Comparison of ENCODE assay signal across 8 cellular contexts in the genomic region with DNA sequence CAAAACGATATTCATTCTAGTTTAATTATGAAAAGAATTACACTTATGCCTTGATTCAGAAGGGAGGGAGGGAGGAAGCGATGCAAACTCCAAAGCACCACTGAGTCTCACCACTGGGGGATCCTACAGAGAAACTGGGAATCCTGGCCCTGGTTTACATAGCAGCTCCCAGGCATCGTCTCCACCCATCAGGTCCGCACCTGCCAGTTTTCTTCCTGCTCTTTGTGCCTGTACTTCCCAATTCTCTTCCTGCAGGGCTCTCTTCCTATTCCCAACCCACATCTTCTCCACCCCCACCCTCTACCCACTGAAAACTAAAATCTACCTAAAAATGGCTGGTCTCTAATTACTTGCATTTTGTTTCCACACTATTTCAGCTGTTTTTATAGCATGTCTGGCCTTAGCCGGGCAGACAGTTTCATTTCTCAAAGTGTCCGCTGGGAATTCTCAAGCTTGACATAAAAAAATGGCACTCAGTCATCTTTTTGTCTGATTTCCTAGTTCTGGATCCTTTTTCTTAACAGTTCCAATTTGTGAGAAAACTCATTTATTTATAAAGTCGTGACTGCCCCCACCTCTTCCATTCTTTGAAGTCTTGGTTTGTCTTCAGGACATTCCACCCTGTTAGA. TPM values are rescaled to one million over a fixed set of nuclear protein-coding genes. Genes with fewer than 3 reads are reported as not detected.
DNase-seq lines count a peak whose midpoint lies in the region; ATAC-seq and TF ChIP-seq lines count a peak whose summit lies in the region.

No MANE protein-coding gene starts in this region.

- 73 to 83% methylated on average over 4 to 7 of the region's 7 CpGs for WGBS in endodermal cell (ENCODE audit: insufficient coverage in 1 of 2, insufficient read length in 1 of 2), 2 experiments
- WGBS in adrenal gland, 4 donors = 69 to 77% (median 73%) methylated on average over 7 of the region's 7 CpGs

- peak overlapping the region; percentile 99 for H3K27ac ChIP-seq in OCI-LY3 (ENCODE audit: low read length)
- H3K27ac ChIP-seq in endodermal cell (ENCODE audit: low read depth, low read length) = peak overlapping the region; percentile 90
- H3K27ac ChIP-seq in adrenal gland = peak overlapping the region in 1 of 5 donors; percentile 97

- peak overlapping the region; percentile 96 for H3K9ac ChIP-seq in OCI-LY3 (ENCODE audit: low read length)
- H3K9ac ChIP-seq in endodermal cell (ENCODE audit: extremely low read depth, low read length, poor library complexity, severe bottlenecking) = peak overlapping the region; percentile 80

- peaks cover 14% of the 10 kb centered on the region for H3K36me3 Mint-ChIP-seq in activated CD8-positive, alpha-beta memory T cell treated with anti-CD3 and anti-CD28 coated beads, Interleukin-2, amount 10 ng/mL, durations not matched to agents 7 days and 5 days
- H3K36me3 Mint-ChIP-seq in endodermal cell (ENCODE audit: low read depth) = no peaks in the 10 kb centered on the region

- no peak for DNase-seq in activated CD8-positive, alpha-beta memory T cell treated with anti-CD3 and anti-CD28 coated beads, Interleukin-2, amount 10 ng/mL, durations not matched to agents 7 days and 5 days
- DNase-seq in activated CD8-positive, alpha-beta memory T cell treated with anti-CD3 and anti-CD28 coated beads, Interleukin-2, amount 50 U/mL, for 4 hours = no peak
- DNase-seq in endodermal cell (peak; percentile 79), renal cortical epithelial cell (ENCODE audit: low read depth) (peak; percentile 61), adrenal gland (no peak)
- no peak for DNase-seq in stimulated activated naive CD4-positive, alpha-beta T cell (lab: John Stamatoyannopoulos, UW)

- CTCF ChIA-PET in activated CD8-positive, alpha-beta memory T cell treated with anti-CD3 and anti-CD28 coated beads, Interleukin-2, amount 10 ng/mL, durations not matched to agents 7 days and 5 days (lab: Charles Lee) = interaction anchor here (0.6 to 6.3 kb wide), 11 partner anchors 7 to 163 kb away, joined by 3 to 39 read pairs (median 3); no protein-coding TSS in a partner anchor

- intact Hi-C loops in adrenal gland (cut with DNase I) = no loop called here

- H3K4me1 ChIP-seq in OCI-LY3 (ENCODE audit: low read length) = peaks cover 70% of the 10 kb centered on the region
- H3K4me1 ChIP-seq in endodermal cell (ENCODE audit: control insufficient read depth, insufficient read depth, low read length) = peaks cover 8% of the 10 kb centered on the region
- H3K4me1 ChIP-seq in adrenal gland (replicated peaks in 1 of 2) = peaks cover 14 to 45% of the 10 kb centered on the region in 2 donors

- H2AFZ ChIP-seq in OCI-LY3 (ENCODE audit: low read depth, low read length) = no peak overlapping the region

- ATAC-seq in activated CD8-positive, alpha-beta memory T cell treated with anti-CD3 and anti-CD28 coated beads, Interleukin-2, amount 10 ng/mL, durations not matched to agents 7 days and 5 days = no peak
- ATAC-seq in GM19452 (IDR thresholded peaks at IDR 0.05; ENCODE audit: unreplicated experiment) = no peak

- no peaks in the 10 kb centered on the region for H3K27me3 ChIP-seq in OCI-LY3 (ENCODE audit: low read depth, low read length)
- H3K27me3 ChIP-seq in endodermal cell (ENCODE audit: control insufficient read depth, insufficient read depth, low read length, poor library complexity, severe bottlenecking) = no peaks in the 10 kb centered on the region
- no peaks in the 10 kb centered on the region for H3K27me3 ChIP-seq in adrenal gland

- no peak for TF ChIP-seq POLR2A in adrenal gland (IDR thresholded peaks at IDR 0.05)

- H3K9me3 ChIP-seq in OCI-LY3 (ENCODE audit: insufficient read depth, low read length) = no peaks in the 10 kb centered on the region
- no peaks in the 10 kb centered on the region for H3K9me3 ChIP-seq in endodermal cell (ENCODE audit: control insufficient read depth, low read length)
- H3K9me3 ChIP-seq in adrenal gland (replicated peaks in 1 of 3) = no peaks in the 10 kb centered on the region

- H3K27ac Mint-ChIP-seq in activated CD8-positive, alpha-beta memory T cell treated with anti-CD3 and anti-CD28 coated beads, Interleukin-2, amount 10 ng/mL, durations not matched to agents 7 days and 5 days = peak overlapping the region; percentile 74
- no peak overlapping the region for H3K27ac Mint-ChIP-seq in endodermal cell

- no peaks in the 10 kb centered on the region for H3K27me3 Mint-ChIP-seq in activated CD8-positive, alpha-beta memory T cell treated with anti-CD3 and anti-CD28 coated beads, Interleukin-2, amount 10 ng/mL, durations not matched to agents 7 days and 5 days
- no peaks in the 10 kb centered on the region for H3K27me3 Mint-ChIP-seq in endodermal cell (ENCODE audit: insufficient read depth)

- H3K4me2 ChIP-seq in OCI-LY3 (ENCODE audit: low read length) = peak overlapping the region; percentile 82

- peaks cover 75% of the 10 kb centered on the region for H3K4me1 Mint-ChIP-seq in activated CD8-positive, alpha-beta memory T cell treated with anti-CD3 and anti-CD28 coated beads, Interleukin-2, amount 10 ng/mL, durations not matched to agents 7 days and 5 days
- H3K4me1 Mint-ChIP-seq in endodermal cell = peaks cover 15% of the 10 kb centered on the region

- no peak for TF ChIP-seq CTCF in OCI-LY3 (IDR thresholded peaks at IDR 0.05; ENCODE audit: low read depth, low read length)
- TF ChIP-seq CTCF in endodermal cell (conservative IDR thresholded peaks at IDR 0.05) = peak; percentile 74
- TF ChIP-seq CTCF in adrenal gland (IDR thresholded peaks at IDR 0.05) = peak in 2 of 6 experiments; percentile 10 to 33

- H3K79me2 ChIP-seq in OCI-LY3 (ENCODE audit: low read length) = peaks cover 89% of the 10 kb centered on the region

- peaks cover 17% of the 10 kb centered on the region for H3K36me3 ChIP-seq in OCI-LY3 (replicated peaks; ENCODE audit: low read depth, low read length)
- peaks cover 6% of the 10 kb centered on the region for H3K36me3 ChIP-seq in endodermal cell (ENCODE audit: control insufficient read depth, insufficient read depth, low read length)
- no peaks in the 10 kb centered on the region for H3K36me3 ChIP-seq in adrenal gland (replicated peaks in 1 of 2)

- H3K4me3 ChIP-seq in OCI-LY3 (ENCODE audit: low read length) (peak overlapping the region; percentile 93), endodermal cell (ENCODE audit: low read length) (peak overlapping the region; percentile 91), adrenal gland (peak overlapping the region in 1 of 4 donors; percentile 86)

- peak overlapping the region; percentile 52 for H3K4me3 Mint-ChIP-seq in activated CD8-positive, alpha-beta memory T cell treated with anti-CD3 and anti-CD28 coated beads, Interleukin-2, amount 10 ng/mL, durations not matched to agents 7 days and 5 days
- no peak overlapping the region for H3K4me3 Mint-ChIP-seq in endodermal cell

- H4K20me1 ChIP-seq in OCI-LY3 (ENCODE audit: insufficient read depth, low read length) = peaks cover 8% of the 10 kb centered on the region

- H3K9me3 Mint-ChIP-seq in activated CD8-positive, alpha-beta memory T cell treated with anti-CD3 and anti-CD28 coated beads, Interleukin-2, amount 10 ng/mL, durations not matched to agents 7 days and 5 days (ENCODE audit: low read depth) = no peaks in the 10 kb centered on the region
- no peaks in the 10 kb centered on the region for H3K9me3 Mint-ChIP-seq in endodermal cell

RNA-seq across cellular contexts. Expression of gene TNIP1, which starts 1.6 kb away (rescaled TPM):
- 100 to 1,000 TPM; 136 to 201 TPM for total RNA-seq in activated CD8-positive, alpha-beta memory T cell treated with anti-CD3 and anti-CD28 coated beads, Interleukin-2, amount 10 ng/mL, durations not matched to agents 7 days and 5 days
- total RNA-seq in endodermal cell = 10 to 100 TPM; 51.3 to 52.2 TPM
- polyA plus RNA-seq in endodermal cell (2013, experiment 1 of 2) = 33.0 TPM
- 31.1 TPM for polyA plus RNA-seq in endodermal cell (2013, experiment 2 of 2)
- 402 and 506 TPM in 2 replicates for total RNA-seq in renal cortical epithelial cell
- total RNA-seq in adrenal gland = 100 to 1,000 TPM in 6 of 8 donors, 10 to 100 TPM in 2; 36.6 to 129 (median 103) TPM
- 10 to 100 TPM; 42.2 to 85.1 (median 68.1) TPM for polyA plus RNA-seq in adrenal gland

Comparison
In these comparisons a context has a peak if more than half of its experiments do, and no peak if none do; other contexts are left out.
1. DNase-seq: peak in endodermal cell (single experiment) and renal cortical epithelial cell (single experiment); none in activated CD8-positive, alpha-beta memory T cell treated with anti-CD3 and anti-CD28 coated beads, Interleukin-2, amount 10 ng/mL, durations not matched to agents 7 days and 5 days (single experiment), activated CD8-positive, alpha-beta memory T cell treated with anti-CD3 and anti-CD28 coated beads, Interleukin-2, amount 50 U/mL, for 4 hours (single experiment), stimulated activated naive CD4-positive, alpha-beta T cell (0 of 6) and adrenal gland (0 of 7).